Comparison of ENCODE assay signal across 11 cellular contexts in genomic region chr13:112712451-112712881, GRCh38. TPM values are rescaled to one million over a fixed set of nuclear protein-coding genes. Genes with fewer than 3 reads are reported as not detected.
DNase-seq lines count a peak whose midpoint lies in the region; ATAC-seq and TF ChIP-seq lines count a peak whose summit lies in the region.
"Had no signal": no experiment of that assay in that cellular context is flagged by ENCODE, and none has a peak within 500 bp of the region (broad histone marks: within the 10 kb centered on the region; RNA-seq: fewer than 3 reads in every experiment).

No MANE protein-coding gene starts in this region.

- no peaks in the 10 kb centered on the region for H3K27me3 ChIP-seq in cardiac muscle cell
- no peaks in the 10 kb centered on the region for H3K27me3 ChIP-seq in parathyroid adenoma (ENCODE audit: control insufficient read depth, insufficient read depth, low read length)
- H3K27me3 ChIP-seq in vagina = no peaks in the 10 kb centered on the region

- DNase-seq in cardiac muscle cell (ENCODE audit: low read depth in 1 of 2, low spot score in 1 of 2) (no peak), left cardiac atrium (no peak), left ventricle myocardium superior (no peak), vagina (ENCODE audit: extremely low spot score in 2 of 2) (no peak), kidney glomerular epithelial cell (lab: John Stamatoyannopoulos, UW) (no peak)
- DNase-seq in effector CD4-positive, alpha-beta T cell = no peak
- DNase-seq in activated naive CD8-positive, alpha-beta T cell treated with anti-CD3 and anti-CD28 coated beads for 36 hours = no peak
- DNase-seq: GF-D8; stimulated activated CD4-positive, alpha-beta T cell treated with anti-CD3 and anti-CD28 coated beads, Interleukin-15, amount 100 ng/mL, for 24 hours had no signal

- no peaks in the 10 kb centered on the region for H3K9me3 ChIP-seq in cardiac muscle cell (ENCODE audit: low read depth)
- H3K9me3 ChIP-seq in parathyroid adenoma (ENCODE audit: control insufficient read depth, low read length) = no peaks in the 10 kb centered on the region
- H3K9me3 ChIP-seq in vagina = no peaks in the 10 kb centered on the region

- H3K27ac Mint-ChIP-seq in activated naive CD8-positive, alpha-beta T cell treated with anti-CD3 and anti-CD28 coated beads for 36 hours = no peak overlapping the region

- no peak overlapping the region for H2AFZ ChIP-seq in parathyroid adenoma

- TF ChIP-seq CTCF in cardiac muscle cell (IDR thresholded peaks at IDR 0.05; ENCODE audit: low read depth, low read length) (no peak), parathyroid adenoma (IDR thresholded peaks at IDR 0.05) (no peak), vagina (IDR thresholded peaks at IDR 0.05) (no peak)

- H3K4me3 ChIP-seq in cardiac muscle cell (no peak overlapping the region), parathyroid adenoma (ENCODE audit: low read depth, low read length) (no peak overlapping the region), vagina (no peak overlapping the region)

- H3K36me3 ChIP-seq in cardiac muscle cell (no peaks in the 10 kb centered on the region), parathyroid adenoma (ENCODE audit: control insufficient read depth, insufficient read depth, low read length) (no peaks in the 10 kb centered on the region), vagina (no peaks in the 10 kb centered on the region)

- H3K27ac ChIP-seq in cardiac muscle cell = peak overlapping the region; percentile 97
- H3K27ac ChIP-seq in parathyroid adenoma = peak overlapping the region; percentile 72
- H3K27ac ChIP-seq in vagina = peak overlapping the region; percentile 84

- H3K9ac ChIP-seq in parathyroid adenoma = no peak overlapping the region

- H3K4me1 ChIP-seq in cardiac muscle cell (ENCODE audit: low read depth) (peaks cover 66% of the 10 kb centered on the region), parathyroid adenoma (peaks cover 8% of the 10 kb centered on the region), vagina (peaks cover 20% of the 10 kb centered on the region)

- no peak overlapping the region for H3K4me3 Mint-ChIP-seq in activated naive CD8-positive, alpha-beta T cell treated with anti-CD3 and anti-CD28 coated beads for 36 hours
- H3K4me3 Mint-ChIP-seq: T-cell had no signal

- no peak for ATAC-seq in left cardiac atrium
- ATAC-seq in left ventricle myocardium superior = peak; percentile 1

- no peaks in the 10 kb centered on the region for H3K9me3 Mint-ChIP-seq in activated naive CD8-positive, alpha-beta T cell treated with anti-CD3 and anti-CD28 coated beads for 36 hours
- H3K9me3 Mint-ChIP-seq: T-cell had no signal

- intact Hi-C loops in left cardiac atrium (cut with DNase I) (no loop called here), left ventricle myocardium superior (cut with micrococcal nuclease) (no loop called here), vagina (cut with DNase I) (no loop called here)

- TF ChIP-seq POLR2A in vagina (IDR thresholded peaks at IDR 0.05) = no peak

- H3K4me1 Mint-ChIP-seq in activated naive CD8-positive, alpha-beta T cell treated with anti-CD3 and anti-CD28 coated beads for 36 hours = peaks cover 8% of the 10 kb centered on the region

- H3K36me3 Mint-ChIP-seq in activated naive CD8-positive, alpha-beta T cell treated with anti-CD3 and anti-CD28 coated beads for 36 hours = peaks cover 9% of the 10 kb centered on the region

- H3K27me3 Mint-ChIP-seq in activated naive CD8-positive, alpha-beta T cell treated with anti-CD3 and anti-CD28 coated beads for 36 hours = no peaks in the 10 kb centered on the region
- H3K27me3 Mint-ChIP-seq: T-cell had no signal

- H3K79me2 ChIP-seq in parathyroid adenoma = peaks cover 11% of the 10 kb centered on the region

- H3K4me2 ChIP-seq in parathyroid adenoma (ENCODE audit: low read length) = no peak overlapping the region

RNA-seq across cellular contexts. Expression of gene ATP11A, which starts 22.6 kb away (rescaled TPM):
- total RNA-seq in cardiac muscle cell = 25.2 and 42.9 TPM in 2 replicates
- 38.0 and 55.7 TPM in 2 replicates for polyA plus RNA-seq in cardiac muscle cell
- total RNA-seq in left cardiac atrium = 10 to 100 TPM; 58.5 to 69.9 TPM
- 102 TPM for total RNA-seq in left ventricle myocardium superior
- 33.4 TPM for total RNA-seq in vagina
- 10 to 100 TPM; 27.6 to 32.5 TPM for total RNA-seq in activated naive CD8-positive, alpha-beta T cell treated with anti-CD3 and anti-CD28 coated beads for 36 hours
